18 cellular contexts compared by ENCODE assay signal in the genomic region with DNA sequence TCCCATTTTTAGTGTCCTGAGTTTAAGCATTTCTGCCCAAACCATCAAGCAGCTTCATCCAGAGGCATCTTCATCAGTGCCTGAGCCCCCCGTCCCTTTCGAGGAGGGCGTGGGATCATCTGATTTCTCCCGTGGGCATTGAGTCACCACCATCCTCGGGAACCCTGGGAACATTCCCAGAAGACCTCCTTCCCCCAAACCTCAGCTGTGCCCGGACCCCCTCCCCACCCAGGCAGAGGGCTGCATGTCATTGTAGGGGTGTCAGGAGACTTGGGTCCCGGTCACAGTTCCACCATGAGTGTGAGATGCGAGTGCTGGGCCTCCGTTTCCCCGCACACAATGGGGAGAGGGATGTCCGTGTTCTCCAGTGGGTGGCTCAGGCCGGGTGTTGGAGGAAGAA. TPM values are rescaled to one million over a fixed set of nuclear protein-coding genes. Genes with fewer than 3 reads are reported as not detected.
"Had no signal": no experiment of that assay in that cellular context is flagged by ENCODE, and none has a peak within 500 bp of the region (broad histone marks: within the 10 kb centered on the region; RNA-seq: fewer than 3 reads in every experiment).

No MANE protein-coding gene starts in this region.

RNA-seq across cellular contexts. Expression of gene FLT4, which starts 32.6 kb away (rescaled TPM):
- total RNA-seq: activated B cell treated with CpG ODN at 0.5 μM for 24 hours had no signal

RNA-seq across cellular contexts. Expression of gene OR2Y1, which starts 57.9 kb away (rescaled TPM):
- total RNA-seq: activated B cell treated with CpG ODN at 0.5 μM for 24 hours; activated CD4-positive, alpha-beta memory T cell treated with anti-CD3 and anti-CD28 coated beads for 36 hours; activated CD4-positive, alpha-beta T cell treated with anti-CD3 and anti-CD28 coated beads, Interleukin-2, amount 10 ng/mL, durations not matched to agents 24 days and 14 days; activated CD8-positive, alpha-beta memory T cell treated with anti-CD3 and anti-CD28 coated beads for 36 hours; activated CD8-positive, alpha-beta T cell treated with anti-CD3 and anti-CD28 coated beads for 36 hours; activated naive CD4-positive, alpha-beta T cell treated with anti-CD3 and anti-CD28 coated beads for 36 hours; activated naive CD4-positive, alpha-beta T cell treated with anti-CD3 and anti-CD28 coated beads, Interleukin-2, amount 50 U/mL, for 72 hours; activated naive CD8-positive, alpha-beta T cell treated with anti-CD3 and anti-CD28 coated beads for 36 hours; activated T-cell treated with anti-CD3 and anti-CD28 coated beads, Interleukin-2, amount 50 U/mL, for 4 hours; activated T-cell treated with anti-CD3 and anti-CD28 coated beads, Interleukin-2, amount 50 U/mL, for 72 hours; activated T-helper 1 cell treated with anti-CD3 and anti-CD28 coated beads, Interleukin-12 subunit alpha, Interleukin-12 subunit beta, Interleukin-2, Interleukin-4 antibody, amounts not matched to agents 30 ng/mL and 10 ng/mL and 1 ng/mL, durations not matched to agents 14 hours and 24 hours and 36 hours; activated T-helper 17 cell treated with anti-CD3 and anti-CD28 coated beads, Interleukin-2, amount 50 U/mL, for 72 hours; adrenal gland; aorta; astrocyte; body of pancreas; breast epithelium; cardiac septum had no signal
- polyA plus RNA-seq: adrenal gland, aorta had no signal
